ENCODE assay signal across 8 cellular contexts in the genomic region with DNA sequence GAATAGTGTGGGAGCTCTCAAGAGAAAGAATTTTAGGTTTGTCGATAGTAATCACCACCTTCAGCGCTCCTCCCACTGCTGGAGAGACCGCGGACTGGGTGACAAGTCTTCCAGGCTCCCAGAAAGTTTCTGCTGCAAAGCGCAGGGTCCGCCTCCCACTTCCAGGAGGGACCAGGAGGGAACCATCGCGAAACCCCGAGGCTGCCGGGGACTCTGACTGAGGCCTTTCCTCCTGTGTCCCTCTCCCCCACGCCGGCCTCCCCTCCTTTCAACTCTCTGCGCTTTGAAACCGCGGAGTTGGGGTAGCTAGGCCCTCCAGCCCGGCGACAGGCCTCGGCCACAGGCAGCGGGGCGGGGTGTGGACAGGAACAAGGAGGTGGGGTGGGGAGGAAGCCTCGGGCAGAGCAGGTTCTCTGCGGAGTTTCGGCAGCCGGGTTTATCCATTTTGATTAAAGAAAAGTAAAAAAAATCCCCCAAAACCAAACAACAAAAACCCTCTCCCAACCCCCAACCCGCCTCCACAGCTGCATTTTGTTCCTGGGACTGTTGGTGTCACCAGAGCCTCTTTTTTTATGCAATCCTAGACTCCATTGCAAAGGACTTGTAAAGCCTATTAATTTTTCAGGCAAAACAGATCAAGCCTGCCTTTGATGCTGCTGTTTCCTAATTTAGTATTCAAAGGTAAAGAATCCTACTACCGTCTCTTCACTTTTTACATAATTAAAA. TPM values are rescaled to one million over a fixed set of nuclear protein-coding genes. Genes with fewer than 3 reads are reported as not detected.
A peak's percentile ranks its signal among the peaks of the same experiment; 100 is the strongest.
DNase-seq lines count a peak whose midpoint lies in the region; TF ChIP-seq lines count a peak whose summit lies in the region.

No MANE protein-coding gene starts in this region.

- H3K18ac ChIP-seq in trophoblast cell (ENCODE audit: low read length), result no peak overlapping the region

- peak overlapping the region; percentile 29 to 46; a peak in 2 of 4 replicates for H3K4me3 ChIP-seq in SK-N-SH (ENCODE audit: low read depth in 2 of 2, low read length in 1 of 2)
- H3K4me3 ChIP-seq in adrenal gland, result peak overlapping the region in 3 of 4 donors; percentile 10 to 59 (median 29)
- peak overlapping the region; percentile 74 for H3K4me3 ChIP-seq in left ventricle myocardium inferior
- H3K4me3 ChIP-seq in trophoblast cell (ENCODE audit: low read depth, low read length), result peak overlapping the region; percentile 29
- peak overlapping the region; percentile 39 to 61 for H3K4me3 ChIP-seq in uterus

- no peak for TF ChIP-seq EP300 in SK-N-SH (IDR thresholded peaks at IDR 0.05; ENCODE audit: borderline replicate concordance in 1 of 2, low read depth in 1 of 2, low read length in 1 of 2)

- H2AK5ac ChIP-seq in trophoblast cell (ENCODE audit: low read length), result no peak overlapping the region

- no peak overlapping the region for H2BK12ac ChIP-seq in trophoblast cell (ENCODE audit: low read length)

- H4K20me1 ChIP-seq in SK-N-SH (ENCODE audit: insufficient read depth), result no peaks in the 10 kb centered on the region

- WGBS in SK-N-SH (ENCODE audit: low lambda C conversion rate), result 60% methylated on average over 26 of the region's 26 CpGs
- 25 to 45% (median 38%) methylated on average over 17 to 26 of the region's 26 CpGs for WGBS in adrenal gland, 4 donors
- WGBS in trophoblast cell (ENCODE audit: extremely low coverage, insufficient coverage, insufficient read length), result 100% methylated on average over 1 of the region's 26 CpGs

- CTCF ChIA-PET in SK-N-SH (lab: Yijun Ruan, JAX), result interaction anchor here (0.7 to 6.5 kb wide), 21 partner anchors 13 to 1524 kb away, joined by 3 to 107 read pairs (median 4); no protein-coding TSS in a partner anchor

- H3K14ac ChIP-seq in trophoblast cell (ENCODE audit: low read length), result no peak overlapping the region

- peak overlapping the region; percentile 44 for H4K12ac ChIP-seq in trophoblast cell (ENCODE audit: low read depth, low read length)

- H3K4me1 ChIP-seq in SK-N-SH (ENCODE audit: control insufficient read depth in 1 of 2, insufficient read depth in 2 of 2, low read depth in 1 of 2, low read length in 1 of 2), result peaks cover 3 to 5% of the 10 kb centered on the region in 2 experiments; a peak in 3 of 4 replicates
- H3K4me1 ChIP-seq in adrenal gland (replicated peaks in 1 of 2), result no peaks in the 10 kb centered on the region
- H3K4me1 ChIP-seq in left ventricle myocardium inferior, result peaks cover 28% of the 10 kb centered on the region
- peaks cover 7% of the 10 kb centered on the region in 2 experiments for H3K4me1 ChIP-seq in trophoblast cell (ENCODE audit: control insufficient read depth in 1 of 2, insufficient read depth in 2 of 2, low read length in 2 of 2)
- H3K4me1 ChIP-seq in uterus, result no peaks in the 10 kb centered on the region

- H2AFZ ChIP-seq in SK-N-SH (ENCODE audit: low read depth) (peak overlapping the region; percentile 60; the same call in 1 of the 2 replicates), trophoblast cell (ENCODE audit: insufficient read depth, low read length, poor library complexity) (peak overlapping the region; percentile 91)

- H3K9ac ChIP-seq in SK-N-SH (no peak overlapping the region), trophoblast cell (ENCODE audit: low read length) (no peak overlapping the region)

- H3K27me3 ChIP-seq in SK-N-SH (ENCODE audit: insufficient read depth) (peaks cover 9% of the 10 kb centered on the region; the same call in 1 of the 2 replicates), adrenal gland (no peaks in the 10 kb centered on the region), left ventricle myocardium inferior (ENCODE audit: low read depth) (no peaks in the 10 kb centered on the region), trophoblast cell (ENCODE audit: insufficient read depth, low read length) (peaks cover 12% of the 10 kb centered on the region), uterus (no peaks in the 10 kb centered on the region)

- intact Hi-C loops in adrenal gland (cut with DNase I), result loop anchor here in 1 of 2 donors (10.0 kb wide), 3 partner anchors 256 to 1466 kb away; no protein-coding TSS in a partner anchor
- intact Hi-C loops in left ventricle myocardium inferior (cut with micrococcal nuclease), result loop anchor here (5.0 to 10.0 kb wide), 2 partner anchors 256 to 579 kb away; no protein-coding TSS in a partner anchor
- intact Hi-C loops in uterus (cut with DNase I; ENCODE audit: low total_unique reads), result loop anchor here (10.0 kb wide), 1 partner anchor 856 kb away; no protein-coding TSS in a partner anchor

- no peaks in the 10 kb centered on the region for H3K9me2 ChIP-seq in SK-N-SH

- peak overlapping the region; percentile 74 for H4K8ac ChIP-seq in trophoblast cell (ENCODE audit: low read depth, low read length)

- H3K23ac ChIP-seq in trophoblast cell (ENCODE audit: low read length), result no peak overlapping the region

- TF ChIP-seq POLR2A in adrenal gland (IDR thresholded peaks at IDR 0.05), result no peak
- TF ChIP-seq POLR2A in uterus (IDR thresholded peaks at IDR 0.05), result no peak

- DNase-seq in A172 (ENCODE audit: low spot score), result peak; percentile 73
- DNase-seq in GM13976 (ENCODE audit: low spot score), result peak; percentile 48
- DNase-seq in HT1080 (ENCODE audit: low read depth), result peak; percentile 18
- DNase-seq in SK-N-SH, result peak; percentile 59
- DNase-seq in adrenal gland, result peak in 6 of 7 donors; percentile 28 to 55 (median 37)
- DNase-seq in left ventricle myocardium inferior, result peak; percentile 59
- peak in 1 of 2 donors; percentile 4 for DNase-seq in trophoblast cell
- DNase-seq in uterus, result peak; percentile 52 to 53

- H4K91ac ChIP-seq in trophoblast cell (ENCODE audit: low read depth, low read length), result no peak overlapping the region

- H3K4me2 ChIP-seq in SK-N-SH (no peak overlapping the region), trophoblast cell (ENCODE audit: low read length) (peak overlapping the region; percentile 61)

- H3K79me2 ChIP-seq in SK-N-SH (ENCODE audit: insufficient read depth) (no peaks in the 10 kb centered on the region), trophoblast cell (ENCODE audit: control insufficient read depth, insufficient read depth, low read length, poor library complexity) (no peaks in the 10 kb centered on the region)

- no peak overlapping the region for H2BK120ac ChIP-seq in trophoblast cell (ENCODE audit: insufficient read depth, low read length, poor library complexity)

- H3K9me3 ChIP-seq in SK-N-SH (no peaks in the 10 kb centered on the region), adrenal gland (replicated peaks in 1 of 3) (no peaks in the 10 kb centered on the region), left ventricle myocardium inferior (replicated peaks) (no peaks in the 10 kb centered on the region), trophoblast cell (ENCODE audit: insufficient read depth, low read depth, low read length) (peaks cover 1% of the 10 kb centered on the region), uterus (no peaks in the 10 kb centered on the region)

- peak; percentile 86 for TF ChIP-seq RAD21 in SK-N-SH (IDR thresholded peaks at IDR 0.05; ENCODE audit: low read length)

- POLR2A ChIA-PET in SK-N-SH (lab: Yijun Ruan, JAX), result no interaction called here

- no peaks in the 10 kb centered on the region for H3F3A ChIP-seq in SK-N-SH (replicated peaks; ENCODE audit: insufficient read depth)

- H3K79me1 ChIP-seq in trophoblast cell (ENCODE audit: low read length), result peaks cover 2% of the 10 kb centered on the region

- in situ Hi-C loops in GM13976 (cut with MboI; ENCODE audit: low sequenced_read_pairs, unreplicated experiment), result loop anchor here (10.0 to 25.0 kb wide), 2 partner anchors 254 to 866 kb away; no protein-coding TSS in a partner anchor

- H3K36me3 ChIP-seq in SK-N-SH (replicated peaks in 1 of 2; ENCODE audit: control insufficient read depth in 1 of 2, insufficient read depth in 2 of 2, low read length in 1 of 2) (no peaks in the 10 kb centered on the region), adrenal gland (replicated peaks in 1 of 2) (no peaks in the 10 kb centered on the region), left ventricle myocardium inferior (no peaks in the 10 kb centered on the region), trophoblast cell (ENCODE audit: control insufficient read depth in 1 of 2, insufficient read depth in 2 of 2, low read length in 2 of 2) (no peaks in the 10 kb centered on the region), uterus (no peaks in the 10 kb centered on the region)

- TF ChIP-seq CTCF in GM13976 (IDR thresholded peaks at IDR 0.05; ENCODE audit: borderline replicate concordance, control extremely low read depth, extremely low read depth, insufficient read depth, missing control alignments) (peak; percentile 21), SK-N-SH (IDR thresholded peaks at IDR 0.05) (peak; percentile 56), adrenal gland (IDR thresholded peaks at IDR 0.05) (peak in 3 of 6 experiments; percentile 25 to 33 (median 27)), left ventricle myocardium inferior (IDR thresholded peaks at IDR 0.05; ENCODE audit: borderline replicate concordance) (peak; percentile 53), uterus (IDR thresholded peaks at IDR 0.05) (peak in 3 of 4 experiments; percentile 20 to 30 (median 24))

- H3K27ac ChIP-seq in SK-N-SH (ENCODE audit: low read depth in 2 of 2, low read length in 1 of 2), result no peak overlapping the region
- peak overlapping the region in 3 of 5 donors; percentile 71 to 76 (median 74) for H3K27ac ChIP-seq in adrenal gland
- peak overlapping the region; percentile 91 for H3K27ac ChIP-seq in left ventricle myocardium inferior (replicated peaks)
- H3K27ac ChIP-seq in trophoblast cell (ENCODE audit: low read depth, low read length), result no peak overlapping the region
- H3K27ac ChIP-seq in uterus, result peak overlapping the region; percentile 78 to 89

- no peak overlapping the region for H3K4ac ChIP-seq in trophoblast cell (ENCODE audit: low read depth, low read length)

- H2BK5ac ChIP-seq in trophoblast cell (ENCODE audit: low read depth, low read length, poor library complexity), result no peak overlapping the region

TF ChIP-seq in SK-N-SH, 30 proteins besides CTCF, POLR2A, EP300 and RAD21:
- no peak for TF ChIP-seq ELF1 (IDR thresholded peaks at IDR 0.05)
- TF ChIP-seq CHD2 (IDR thresholded peaks at IDR 0.05; ENCODE audit: low read length, partially characterized antibody), result peak; percentile 63
- peak; percentile 58 for TF ChIP-seq SMC3 (IDR thresholded peaks at IDR 0.05; ENCODE audit: low read depth, low read length)

RNA-seq across cellular contexts. Expression of gene CLYBL, which starts 51.9 kb away (rescaled TPM):
- total RNA-seq in A172 (2014; rRNA removed; shearing (Covaris generic)), result 5.1 and 7.3 TPM in 2 replicates
- total RNA-seq in HT1080 (2014; rRNA removed; shearing (Covaris generic)), result 0.70 and 0.95 TPM in 2 replicates
- polyA plus RNA-seq in HT1080 (2015; cell fraction: cytosol; rRNA removed), result 2.8 and 2.9 TPM in 2 replicates
- polyA plus RNA-seq in HT1080 (2015; cell fraction: nucleus; rRNA removed), result 3.1 and 3.7 TPM in 2 replicates
- 4.7 and 6.3 TPM in 2 replicates for polyA plus RNA-seq in SK-N-SH (2012; rRNA removed)
- polyA plus RNA-seq in SK-N-SH (2012; cell fraction: cytosol; rRNA removed), result 5.5 and 6.3 TPM in 2 replicates
- 5.0 and 7.8 TPM in 2 replicates for polyA plus RNA-seq in SK-N-SH (2012; cell fraction: nucleus; rRNA removed)
- 10 to 100 TPM in 6 of 8 donors, 1 to 10 TPM in 2; 5.0 to 29.9 (median 15.8) TPM for total RNA-seq in adrenal gland
- polyA plus RNA-seq in adrenal gland, result 10 to 100 TPM in 1 of 3 donors, 1 to 10 TPM in 2; 8.3 to 22.3 (median 8.6) TPM
- total RNA-seq in left ventricle myocardium inferior, result 25.5 TPM
- polyA plus RNA-seq in trophoblast cell (2013), result 3.1 and 3.5 TPM in 2 replicates
- 10 to 100 TPM in 1 of 4 donors, 1 to 10 TPM in 2, under 1 TPM in 1; 0.29 to 34.3 (median 7.2) TPM for total RNA-seq in uterus

Comparison
In these comparisons a context has a peak if more than half of its experiments do, and no peak if none do; other contexts are left out.
1. H3K27ac ChIP-seq: peak in adrenal gland (3 of 5), left ventricle myocardium inferior (single experiment) and uterus (2 of 2); none in SK-N-SH (0 of 2) and trophoblast cell (single experiment).
2. Peak in every context shown above with its lines, with median percentiles within 50 percentile points of each other: H3K4me3 ChIP-seq.